In the genomic region with DNA sequence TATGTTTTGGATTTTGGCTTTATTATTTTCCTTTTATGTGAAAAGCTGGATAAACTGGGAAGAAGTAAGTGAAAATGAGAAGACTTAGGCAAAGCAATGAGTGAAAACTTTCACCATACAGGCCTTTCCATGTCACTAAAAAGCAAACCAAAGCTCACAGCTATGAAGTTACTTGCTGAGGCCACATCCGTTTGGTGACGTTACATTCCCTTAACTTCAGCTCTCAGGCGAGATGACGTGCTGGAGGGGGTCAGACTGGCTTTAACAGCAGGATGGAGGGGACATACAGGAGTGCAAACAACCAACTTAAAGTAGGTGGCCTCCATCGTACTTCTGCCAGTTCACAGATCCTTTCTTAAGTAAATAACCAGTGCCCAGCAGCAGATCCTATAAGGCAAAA, we compare ENCODE assay signal across 12 cellular contexts.
"Had no signal": no experiment of that assay in that cellular context is flagged by ENCODE, and none has a peak within 500 bp of the region (broad histone marks: within the 10 kb centered on the region; RNA-seq: fewer than 3 reads in every experiment).

No MANE protein-coding gene starts in this region.

- H3K4me3 ChIP-seq: dorsolateral prefrontal cortex had no signal

- ATAC-seq: activated CD8-positive, alpha-beta memory T cell treated with anti-CD3 and anti-CD28 coated beads, Interleukin-2, amount 10 ng/mL, durations not matched to agents 7 days and 5 days; activated naive CD4-positive, alpha-beta T cell treated with anti-CD3 and anti-CD28 coated beads, Interleukin-2, amount 50 U/mL, for 72 hours; sciatic nerve; stimulated activated naive CD8-positive, alpha-beta T cell treated with anti-CD3 and anti-CD28 coated beads, Interleukin-15, Interleukin-2, amounts not matched to agents 100 U/mL and 50 U/mL, for 24 hours had no signal

- H3K36me3 Mint-ChIP-seq: activated CD8-positive, alpha-beta memory T cell treated with anti-CD3 and anti-CD28 coated beads, Interleukin-2, amount 10 ng/mL, durations not matched to agents 7 days and 5 days; activated naive CD4-positive, alpha-beta T cell treated with anti-CD3 and anti-CD28 coated beads, Interleukin-2, amount 50 U/mL, for 72 hours had no signal

- H3K4me1 Mint-ChIP-seq: activated CD8-positive, alpha-beta memory T cell treated with anti-CD3 and anti-CD28 coated beads, Interleukin-2, amount 10 ng/mL, durations not matched to agents 7 days and 5 days had no signal

- H3K9me3 Mint-ChIP-seq: activated naive CD4-positive, alpha-beta T cell treated with anti-CD3 and anti-CD28 coated beads, Interleukin-2, amount 50 U/mL, for 72 hours; activated T-cell treated with anti-CD3 and anti-CD28 coated beads, Interleukin-2, amount 50 U/mL, for 24 hours; nephron progenitor cell had no signal

- H3K27ac Mint-ChIP-seq: activated CD8-positive, alpha-beta memory T cell treated with anti-CD3 and anti-CD28 coated beads, Interleukin-2, amount 10 ng/mL, durations not matched to agents 7 days and 5 days; activated naive CD4-positive, alpha-beta T cell treated with anti-CD3 and anti-CD28 coated beads, Interleukin-2, amount 50 U/mL, for 72 hours; activated T-cell treated with anti-CD3 and anti-CD28 coated beads, Interleukin-2, amount 50 U/mL, for 24 hours; nephron progenitor cell had no signal

- DNase-seq: activated CD4-positive, alpha-beta T cell treated with anti-CD3 and anti-CD28 coated beads, Interleukin-2, amount 50 U/mL, for 48 hours; activated CD8-positive, alpha-beta memory T cell treated with anti-CD3 and anti-CD28 coated beads, Interleukin-2, amount 10 ng/mL, durations not matched to agents 7 days and 5 days; activated effector memory CD4-positive, alpha-beta T cell treated with Interleukin-2 at 50 U/mL for 16 hours; activated T-cell treated with anti-CD3 and anti-CD28 coated beads, Interleukin-2, amount 50 U/mL, for 24 hours; amniotic stem cell; dorsolateral prefrontal cortex; nephron progenitor cell; stimulated activated CD4-positive, alpha-beta T cell treated with anti-CD3 and anti-CD28 coated beads, Interleukin-2, amount 100 ng/mL, for 48 hours; stimulated activated naive CD8-positive, alpha-beta T cell treated with anti-CD3 and anti-CD28 coated beads, Interleukin-15, Interleukin-2, amounts not matched to agents 100 U/mL and 50 U/mL, for 24 hours; T-helper 2 cell had no signal

- H3K27me3 ChIP-seq: dorsolateral prefrontal cortex had no signal

- H3K4me3 Mint-ChIP-seq: activated CD8-positive, alpha-beta memory T cell treated with anti-CD3 and anti-CD28 coated beads, Interleukin-2, amount 10 ng/mL, durations not matched to agents 7 days and 5 days; activated T-cell treated with anti-CD3 and anti-CD28 coated beads, Interleukin-2, amount 50 U/mL, for 24 hours; nephron progenitor cell had no signal

- H3K27ac ChIP-seq: dorsolateral prefrontal cortex had no signal
